9 cellular contexts compared by ENCODE assay signal in the genomic region with DNA sequence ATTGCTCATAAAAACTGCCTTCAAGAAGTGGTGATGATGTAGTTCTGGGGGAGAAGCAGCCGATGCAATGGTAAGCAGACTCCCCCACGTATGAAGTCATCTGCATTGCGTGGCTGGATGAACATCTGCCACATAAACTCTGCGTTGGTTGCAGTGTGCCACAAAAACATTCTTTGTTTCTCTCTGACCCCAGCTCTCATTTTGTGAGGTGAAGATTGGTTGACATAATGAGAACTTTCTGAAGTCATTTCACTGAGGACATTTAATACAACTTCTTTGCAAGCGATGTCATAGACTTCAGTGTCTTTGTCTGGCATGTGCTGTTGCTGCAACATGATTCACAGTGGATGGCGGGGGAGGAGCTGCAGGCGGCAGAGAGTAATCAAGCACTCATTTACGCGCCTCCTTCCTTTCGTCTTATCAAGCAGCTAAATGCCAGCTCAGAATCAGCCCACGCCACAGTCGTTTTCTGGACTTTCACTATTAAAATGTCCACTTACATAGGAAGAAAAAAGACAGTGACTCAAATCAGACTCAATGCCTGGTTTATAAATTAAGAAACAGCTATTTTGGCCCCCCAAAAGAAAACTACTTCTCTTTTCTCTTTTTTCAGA.
DNase-seq lines count a peak whose midpoint lies in the region; ATAC-seq, FAIRE-seq and TF ChIP-seq lines count a peak whose summit lies in the region.
"Had no signal": no experiment of that assay in that cellular context is flagged by ENCODE, and none has a peak within 500 bp of the region (broad histone marks: within the 10 kb centered on the region; RNA-seq: fewer than 3 reads in every experiment).

No MANE protein-coding gene starts in this region.

- H3K36me3 Mint-ChIP-seq in neural crest cell (ENCODE audit: low read depth) = peaks cover 3% of the 10 kb centered on the region
- peaks cover 0 to 3% (median 0%) of the 10 kb centered on the region in 3 donors for H3K36me3 Mint-ChIP-seq in immature natural killer cell

- ATAC-seq in GM18519 (IDR thresholded peaks at IDR 0.05; ENCODE audit: low FRiP score, unreplicated experiment) = no peak

- DNase-seq in AG08395 (ENCODE audit: low spot score) (peak; percentile 75), GM19238 (ENCODE audit: insufficient read length, low spot score) (peak; percentile 18), HTR-8/SVneo (ENCODE audit: insufficient read length, low spot score) (peak; percentile 22), choroid plexus epithelial cell (ENCODE audit: low read depth) (peak; percentile 64), neural crest cell (ENCODE audit: low read depth, low spot score) (no peak), immature natural killer cell (no peak)
- DNase-seq in effector CD8-positive, alpha-beta T cell (lab: John Stamatoyannopoulos, UW) = no peak

- H3K9me3 Mint-ChIP-seq in neural crest cell (peaks cover 4% of the 10 kb centered on the region), immature natural killer cell (peaks cover 0 to 9% (median 0%) of the 10 kb centered on the region in 6 donors)

- peak; percentile 66 for FAIRE-seq in HTR-8/SVneo (lab: Jason Lieb, UNC)

- peak overlapping the region; percentile 31 for H3K4me3 Mint-ChIP-seq in neural crest cell
- peak overlapping the region in 1 of 5 donors; percentile 12 for H3K4me3 Mint-ChIP-seq in immature natural killer cell
- H3K4me3 Mint-ChIP-seq: activated naive CD4-positive, alpha-beta T cell treated with anti-CD3 and anti-CD28 coated beads, Interleukin-2, amount 50 U/mL, for 24 hours had no signal

- H3K4me3 ChIP-seq in choroid plexus epithelial cell (ENCODE audit: low read depth, low read length) = no peak overlapping the region

- H3K27me3 Mint-ChIP-seq in neural crest cell (ENCODE audit: low read depth) (no peaks in the 10 kb centered on the region), immature natural killer cell (ENCODE audit: low read depth in 3 of 3) (peaks cover 5 to 35% (median 7%) of the 10 kb centered on the region in 3 donors)

- H3K4me1 Mint-ChIP-seq in neural crest cell (peaks cover 7% of the 10 kb centered on the region), immature natural killer cell (no peaks in the 10 kb centered on the region)
- H3K4me1 Mint-ChIP-seq: activated naive CD4-positive, alpha-beta T cell treated with anti-CD3 and anti-CD28 coated beads, Interleukin-2, amount 50 U/mL, for 24 hours had no signal

- TF ChIP-seq CTCF in choroid plexus epithelial cell (conservative IDR thresholded peaks at IDR 0.05; ENCODE audit: low read depth, low read length) (no peak), neural crest cell (conservative IDR thresholded peaks at IDR 0.05) (no peak)

- H3K27ac Mint-ChIP-seq in neural crest cell (ENCODE audit: unreplicated experiment) = peak overlapping the region; percentile 90
- no peak overlapping the region for H3K27ac Mint-ChIP-seq in immature natural killer cell
- H3K27ac Mint-ChIP-seq: activated naive CD4-positive, alpha-beta T cell treated with anti-CD3 and anti-CD28 coated beads, Interleukin-2, amount 50 U/mL, for 24 hours had no signal

Comparison
In these comparisons a context has a peak if more than half of its experiments do, and no peak if none do; other contexts are left out.
1. DNase-seq: peak in AG08395 (single experiment), GM19238 (single experiment), HTR-8/SVneo (single experiment) and choroid plexus epithelial cell (single experiment); none in neural crest cell (single experiment), immature natural killer cell (0 of 3) and effector CD8-positive, alpha-beta T cell (single experiment).